28 cellular contexts compared by ENCODE assay signal in the genomic region with DNA sequence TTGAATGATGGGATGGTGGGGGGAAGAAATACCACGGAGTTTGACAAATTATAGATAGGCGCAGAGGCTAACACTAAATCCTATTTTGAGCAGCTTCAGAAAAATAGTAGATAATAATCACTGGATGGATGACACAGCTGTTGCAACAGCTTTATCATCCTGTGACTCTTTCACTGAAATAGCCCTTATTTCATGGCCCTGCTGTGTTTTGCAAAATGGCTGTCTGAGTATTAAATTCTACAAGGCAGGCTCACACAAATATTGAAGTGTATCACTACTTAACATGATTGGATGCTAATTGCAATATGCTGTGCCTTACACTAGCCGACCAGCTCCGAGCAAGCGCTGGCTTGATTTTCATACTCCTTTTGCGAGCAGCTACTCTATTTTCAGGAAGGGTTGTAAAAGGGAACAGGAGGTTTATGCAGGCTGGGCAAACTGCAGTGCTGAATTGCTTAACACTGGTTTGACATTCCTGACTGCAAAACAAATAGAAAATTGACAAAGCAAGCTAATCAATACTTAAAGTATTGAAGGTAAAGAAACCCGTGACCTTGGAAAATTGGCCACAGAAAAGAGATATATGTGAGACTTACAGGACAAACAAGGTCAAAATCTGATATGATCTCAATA.
DNase-seq lines count a peak whose midpoint lies in the region; ATAC-seq and TF ChIP-seq lines count a peak whose summit lies in the region.
"Had no signal": no experiment of that assay in that cellular context is flagged by ENCODE, and none has a peak within 500 bp of the region (broad histone marks: within the 10 kb centered on the region; RNA-seq: fewer than 3 reads in every experiment).

No MANE protein-coding gene starts in this region.

- DNase-seq in G401 (ENCODE audit: low spot score) (peak; percentile 20), amniotic epithelial cell (ENCODE audit: low read depth) (peak; percentile 15), left lobe of liver (ENCODE audit: low spot score) (peak; percentile 47), NCI-H187 treated with DMSO at 0.1 percent for 48 hours (lab: John Stamatoyannopoulos, UW) (no peak), NCI-H2029 treated with DMSO at 0.1 percent for 48 hours (lab: John Stamatoyannopoulos, UW) (no peak), D341Med (ENCODE audit: low spot score) (no peak)
- no peak for DNase-seq in activated CD4-positive, CD25-positive, alpha-beta regulatory T cell treated with anti-CD3 and anti-CD28 coated beads, Interleukin-2, amount 50 U/mL, for 72 hours
- DNase-seq: activated CD4-positive, alpha-beta T cell treated with anti-CD3 and anti-CD28 coated beads, Interleukin-2, amount 50 U/mL, for 4 hours; activated CD4-positive, CD25-positive, alpha-beta regulatory T cell; activated CD8-positive, alpha-beta memory T cell treated with anti-CD3 and anti-CD28 coated beads, Interleukin-2, amount 10 ng/mL, durations not matched to agents 7 days and 5 days; activated gamma-delta T cell treated with Interleukin-2 at 50 U/mL for 16 hours; activated naive CD8-positive, alpha-beta T cell treated with anti-CD3 and anti-CD28 coated beads, Interleukin-2, amount 10 ng/mL, durations not matched to agents 7 days and 5 days; activated T-cell treated with anti-CD3 and anti-CD28 coated beads, Interleukin-2, amount 50 U/mL, for 48 hours; central memory CD4-positive, alpha-beta T cell; esophagus squamous epithelium; foreskin keratinocyte; HCEC 1CT; MG63; NCI-H1417; NCI-H2081; ovary; SK-N-SH; small intestine; stimulated activated naive B cell treated with anti-CD40 and anti-IgM and Interleukin-4, amounts not matched to agents 10 μg/mL and 1 μg/mL and 100 μg/mL, for 72 hours; upper lobe of right lung had no signal

- peak; percentile 82 for ATAC-seq in left lobe of liver
- ATAC-seq: activated CD8-positive, alpha-beta memory T cell treated with anti-CD3 and anti-CD28 coated beads, Interleukin-2, amount 10 ng/mL, durations not matched to agents 7 days and 5 days; foreskin keratinocyte; stimulated activated naive B cell treated with anti-CD40 and anti-IgM and Interleukin-4, amounts not matched to agents 10 μg/mL and 1 μg/mL and 100 μg/mL, for 72 hours; upper lobe of right lung had no signal

- no peaks in the 10 kb centered on the region for H3K4me1 ChIP-seq in HEK293 (ENCODE audit: control insufficient read depth, insufficient read depth, low read length)
- H3K4me1 ChIP-seq: BLaER1, esophagus squamous epithelium, foreskin keratinocyte, upper lobe of right lung had no signal

- POLR2A ChIA-PET in HEK293 (lab: Yijun Ruan, JAX) = no interaction called here

- in situ Hi-C loops in G401 (cut with HindIII; ENCODE audit: low sequenced_read_pairs) = no loop called here

- H3K9me3 ChIP-seq in HEK293 (ENCODE audit: control insufficient read depth, insufficient read depth, low read depth, low read length) = no peaks in the 10 kb centered on the region
- H3K9me3 ChIP-seq: BLaER1, esophagus squamous epithelium, heart left ventricle, MG63, ovary, SK-N-SH, upper lobe of right lung had no signal

- TF ChIP-seq CTCF in HEK293 (tag by site-specific recombination; IDR thresholded peaks at IDR 0.05) = no peak

- H3K36me3 ChIP-seq in HEK293 (ENCODE audit: control insufficient read depth in 2 of 2, insufficient read depth in 1 of 2, low read length in 2 of 2) = no peaks in the 10 kb centered on the region
- H3K36me3 ChIP-seq: BLaER1, esophagus squamous epithelium, heart left ventricle, MG63, ovary, upper lobe of right lung had no signal

- no peak overlapping the region for H3K4me3 ChIP-seq in HEK293 (ENCODE audit: low read depth, low read length)
- H3K4me3 ChIP-seq: BLaER1, MG63, ovary, upper lobe of right lung had no signal

- H3K27ac ChIP-seq in HEK293 (ENCODE audit: extremely low read depth, low read depth, low read length) = no peak overlapping the region
- H3K27ac ChIP-seq: BLaER1, esophagus squamous epithelium, foreskin keratinocyte, ovary, upper lobe of right lung had no signal

- CTCF ChIA-PET in HEK293 (lab: Yijun Ruan, JAX) = interaction anchor here (0.7 to 1.2 kb wide), 3 partner anchors 14 to 414 kb away, joined by 3 to 5 read pairs (median 3); no protein-coding TSS in a partner anchor

TF ChIP-seq in HEK293, 187 proteins besides CTCF, POLR2A, EP300 and RAD21:
- no peak for TF ChIP-seq ZNF626 (tag by site-specific recombination; IDR thresholded peaks at IDR 0.05)
- TF ChIP-seq, protein P1, sequence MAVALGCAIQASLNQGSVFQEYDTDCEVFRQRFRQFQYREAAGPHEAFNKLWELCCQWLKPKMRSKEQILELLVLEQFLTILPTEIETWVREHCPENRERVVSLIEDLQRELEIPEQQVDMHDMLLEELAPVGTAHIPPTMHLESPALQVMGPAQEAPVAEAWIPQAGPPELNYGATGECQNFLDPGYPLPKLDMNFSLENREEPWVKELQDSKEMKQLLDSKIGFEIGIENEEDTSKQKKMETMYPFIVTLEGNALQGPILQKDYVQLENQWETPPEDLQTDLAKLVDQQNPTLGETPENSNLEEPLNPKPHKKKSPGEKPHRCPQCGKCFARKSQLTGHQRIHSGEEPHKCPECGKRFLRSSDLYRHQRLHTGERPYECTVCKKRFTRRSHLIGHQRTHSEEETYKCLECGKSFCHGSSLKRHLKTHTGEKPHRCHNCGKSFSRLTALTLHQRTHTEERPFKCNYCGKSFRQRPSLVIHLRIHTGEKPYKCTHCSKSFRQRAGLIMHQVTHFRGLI (tag by site-specific recombination; IDR thresholded peaks at IDR 0.05) = peak; percentile 24; the same call in 1 of the 2 replicates
TF ChIP-seq in HEK293: peak in this region for 1.

Comparison
In these comparisons a context has a peak if more than half of its experiments do, and no peak if none do; other contexts are left out.
1. DNase-seq: peak in G401 (single experiment), amniotic epithelial cell (single experiment) and left lobe of liver (single experiment); none in NCI-H187 treated with DMSO at 0.1 percent for 48 hours (single experiment), NCI-H2029 treated with DMSO at 0.1 percent for 48 hours (single experiment), activated CD4-positive, CD25-positive, alpha-beta regulatory T cell treated with anti-CD3 and anti-CD28 coated beads, Interleukin-2, amount 50 U/mL, for 72 hours (single experiment) and D341Med (single experiment).